ENCODE assay signal across 8 cellular contexts in genomic region chr12:12645485-12645884, GRCh38. TPM values are rescaled to one million over a fixed set of nuclear protein-coding genes. Genes with fewer than 3 reads are reported as not detected.
DNase-seq lines count a peak whose midpoint lies in the region; ATAC-seq, FAIRE-seq and TF ChIP-seq lines count a peak whose summit lies in the region.

No MANE protein-coding gene starts in this region.

- H3K4me3 ChIP-seq in WI38 (ENCODE audit: low read depth, low read length) (no peak overlapping the region), epithelial cell of esophagus (ENCODE audit: low read length) (no peak overlapping the region), smooth muscle cell (no peak overlapping the region)

- peaks cover 8% of the 10 kb centered on the region for H3K9me3 ChIP-seq in smooth muscle cell (replicated peaks; ENCODE audit: low read depth)

- H3K27ac ChIP-seq in smooth muscle cell (ENCODE audit: low read depth): no peak overlapping the region

- H4K20me1 ChIP-seq in smooth muscle cell (ENCODE audit: low read depth): no peaks in the 10 kb centered on the region

- peak; percentile 40 for ATAC-seq in HG03135 (IDR thresholded peaks at IDR 0.05; ENCODE audit: unreplicated experiment)
- no peak for ATAC-seq in GM21717 (IDR thresholded peaks at IDR 0.05; ENCODE audit: unreplicated experiment)

- TF ChIP-seq CTCF in WI38 (IDR thresholded peaks at IDR 0.05; ENCODE audit: low read depth, low read length): peak; percentile 38
- peak; percentile 26 for TF ChIP-seq CTCF in epithelial cell of esophagus (IDR thresholded peaks at IDR 0.05; ENCODE audit: insufficient read depth, low read depth, low read length, missing control alignments)
- TF ChIP-seq CTCF in smooth muscle cell (IDR thresholded peaks at IDR 0.05; ENCODE audit: borderline replicate concordance, insufficient read depth, poor library complexity, severe bottlenecking): peak; percentile 18

- H2AFZ ChIP-seq in smooth muscle cell (ENCODE audit: low read depth): no peak overlapping the region

- no peak overlapping the region for H3K4me2 ChIP-seq in smooth muscle cell

- no peaks in the 10 kb centered on the region for H3K4me1 ChIP-seq in smooth muscle cell (ENCODE audit: low read depth)

- H3K79me2 ChIP-seq in smooth muscle cell (ENCODE audit: low read depth): no peaks in the 10 kb centered on the region

- H3F3A ChIP-seq in smooth muscle cell (ENCODE audit: low read depth): no peaks in the 10 kb centered on the region

- WGBS in smooth muscle cell (ENCODE audit: low lambda C conversion rate): 90% methylated on average over 3 of the region's 3 CpGs

- no peaks in the 10 kb centered on the region for H3K27me3 ChIP-seq in smooth muscle cell (ENCODE audit: low read depth)

- FAIRE-seq in RCC 7860 (lab: Jason Lieb, UNC): no peak

- H3K36me3 ChIP-seq in smooth muscle cell (ENCODE audit: low read depth): peaks cover 2% of the 10 kb centered on the region

- DNase-seq in stimulated activated CD4-positive, alpha-beta T cell treated with anti-CD3 and anti-CD28 coated beads, Interleukin-15, amount 100 ng/mL, for 24 hours: peak; percentile 31
- DNase-seq in stimulated activated CD4-positive, alpha-beta T cell treated with anti-CD3 and anti-CD28 coated beads, Interleukin-4, amount 100 ng/mL, for 1 hour: no peak
- DNase-seq in epithelial cell of esophagus (ENCODE audit: low read depth): peak; percentile 41
- DNase-seq in smooth muscle cell (lab: John Stamatoyannopoulos, UW; ENCODE audit: unreplicated experiment): no peak
- no peak for DNase-seq in RCC 7860 (ENCODE audit: low spot score)

- H3K9ac ChIP-seq in smooth muscle cell (ENCODE audit: low read depth): no peak overlapping the region

RNA-seq across cellular contexts. Expression of gene CREBL2, which starts 33.8 kb away (rescaled TPM):
- total RNA-seq in smooth muscle cell: 6.6 and 8.2 TPM in 2 replicates
- polyA plus RNA-seq in smooth muscle cell: 4.2 and 5.3 TPM in 2 replicates

RNA-seq across cellular contexts. Expression of gene GPR19, which starts 50.5 kb away (rescaled TPM):
- 0.31 and 1.5 TPM in 2 replicates for total RNA-seq in smooth muscle cell
- 0.82 and 1.2 TPM in 2 replicates for polyA plus RNA-seq in smooth muscle cell

Comparison
In these comparisons a context has a peak if more than half of its experiments do, and no peak if none do; other contexts are left out.
1. DNase-seq: peak in stimulated activated CD4-positive, alpha-beta T cell treated with anti-CD3 and anti-CD28 coated beads, Interleukin-15, amount 100 ng/mL, for 24 hours (single experiment) and epithelial cell of esophagus (single experiment); none in stimulated activated CD4-positive, alpha-beta T cell treated with anti-CD3 and anti-CD28 coated beads, Interleukin-4, amount 100 ng/mL, for 1 hour (single experiment), smooth muscle cell (single experiment) and RCC 7860 (single experiment).
2. Peak in every context shown above with its lines, with median percentiles within 50 percentile points of each other: CTCF ChIP-seq.